ENCODE assay signal across 8 cellular contexts in genomic region chr2:111534816-111535803, GRCh38.
DNase-seq lines count a peak whose midpoint lies in the region; ATAC-seq, FAIRE-seq and TF ChIP-seq lines count a peak whose summit lies in the region.

No MANE protein-coding gene starts in this region.

- H3K36me3 Mint-ChIP-seq in activated T-helper 2 cell treated with anti-CD3 and anti-CD28 coated beads, Interferon-gamma antibody, Interleukin-2, Interleukin-4, amounts not matched to agents 10 μg/mL and 5 μg/mL and 100 μg/mL, durations not matched to agents 14 hours and 24 hours and 36 hours (ENCODE audit: low read depth) = no peaks in the 10 kb centered on the region

- CTCF ChIA-PET in HEK293T (lab: Yijun Ruan, JAX) = no interaction called here

- H3K27ac Mint-ChIP-seq in activated T-helper 2 cell treated with anti-CD3 and anti-CD28 coated beads, Interferon-gamma antibody, Interleukin-2, Interleukin-4, amounts not matched to agents 10 μg/mL and 5 μg/mL and 100 μg/mL, durations not matched to agents 14 hours and 24 hours and 36 hours = peak overlapping the region; percentile 66

- peak; percentile 66 for DNase-seq in A172 (ENCODE audit: low spot score)
- DNase-seq in HEK293T (ENCODE audit: extremely low spot score) = no peak
- no peak for DNase-seq in activated T-helper 2 cell treated with anti-CD3 and anti-CD28 coated beads, Interferon-gamma antibody, Interleukin-2, Interleukin-4, amounts not matched to agents 10 μg/mL and 5 μg/mL and 100 μg/mL, durations not matched to agents 14 hours and 24 hours and 36 hours (ENCODE audit: low spot score)
- DNase-seq in left kidney (ENCODE audit: low read depth, low spot score) = peak; percentile 47
- no peak for DNase-seq in SKM-1 (lab: John Stamatoyannopoulos, UW; ENCODE audit: unreplicated experiment)
- no peak for DNase-seq in GM12892 (ENCODE audit: insufficient read length)
- DNase-seq in NCI-H748 treated with DMSO at 0.1 percent for 48 hours (lab: John Stamatoyannopoulos, UW) = no peak

- H3K9me3 Mint-ChIP-seq in activated T-helper 2 cell treated with anti-CD3 and anti-CD28 coated beads, Interferon-gamma antibody, Interleukin-2, Interleukin-4, amounts not matched to agents 10 μg/mL and 5 μg/mL and 100 μg/mL, durations not matched to agents 14 hours and 24 hours and 36 hours = no peaks in the 10 kb centered on the region

- peaks cover 5% of the 10 kb centered on the region for H3K27me3 Mint-ChIP-seq in activated T-helper 2 cell treated with anti-CD3 and anti-CD28 coated beads, Interferon-gamma antibody, Interleukin-2, Interleukin-4, amounts not matched to agents 10 μg/mL and 5 μg/mL and 100 μg/mL, durations not matched to agents 14 hours and 24 hours and 36 hours (ENCODE audit: low read depth)

- TF ChIP-seq POLR2A in GM12892 (IDR thresholded peaks at IDR 0.05; ENCODE audit: low read depth, low read length) = no peak

- FAIRE-seq in GM12892 (lab: Jason Lieb, UNC) = no peak

- POLR2A ChIA-PET in HEK293T (lab: Yijun Ruan, JAX) = no interaction called here

- intact Hi-C loops in activated T-helper 2 cell treated with anti-CD3 and anti-CD28 coated beads, Interferon-gamma antibody, Interleukin-2, Interleukin-4, amounts not matched to agents 10 μg/mL and 5 μg/mL and 100 μg/mL, durations not matched to agents 14 hours and 24 hours and 36 hours (cut with micrococcal nuclease) = no loop called here

- ATAC-seq in GM21529 (IDR thresholded peaks at IDR 0.05; ENCODE audit: unreplicated experiment) = no peak

- peaks cover 26% of the 10 kb centered on the region for H3K4me1 Mint-ChIP-seq in activated T-helper 2 cell treated with anti-CD3 and anti-CD28 coated beads, Interferon-gamma antibody, Interleukin-2, Interleukin-4, amounts not matched to agents 10 μg/mL and 5 μg/mL and 100 μg/mL, durations not matched to agents 14 hours and 24 hours and 36 hours (ENCODE audit: low read depth)

- H3K4me3 Mint-ChIP-seq in activated T-helper 2 cell treated with anti-CD3 and anti-CD28 coated beads, Interferon-gamma antibody, Interleukin-2, Interleukin-4, amounts not matched to agents 10 μg/mL and 5 μg/mL and 100 μg/mL, durations not matched to agents 14 hours and 24 hours and 36 hours (ENCODE audit: low read depth) = no peak overlapping the region

TF ChIP-seq in HEK293T, 16 proteins besides CTCF, POLR2A, EP300 and RAD21:
- TF ChIP-seq SUZ12 (IDR thresholded peaks at IDR 0.05) (no peak), L3MBTL2 (conservative IDR thresholded peaks at IDR 0.05) (0 out of 2 replicates have a peak, but pooled peaks have one; percentile 40), HDGF (IDR thresholded peaks at IDR 0.05; ENCODE audit: borderline replicate concordance) (no peak), ZNF384 (IDR thresholded peaks at IDR 0.05) (no peak), FOXK2 (IDR thresholded peaks at IDR 0.05) (no peak)
TF ChIP-seq in HEK293T: peak in this region for 1.

Comparison
In these comparisons a context has a peak if more than half of its experiments do, and no peak if none do; other contexts are left out.
1. DNase-seq: peak in A172 (single experiment) and left kidney (single experiment); none in HEK293T (single experiment), activated T-helper 2 cell treated with anti-CD3 and anti-CD28 coated beads, Interferon-gamma antibody, Interleukin-2, Interleukin-4, amounts not matched to agents 10 μg/mL and 5 μg/mL and 100 μg/mL, durations not matched to agents 14 hours and 24 hours and 36 hours (single experiment), SKM-1 (single experiment), GM12892 (single experiment) and NCI-H748 treated with DMSO at 0.1 percent for 48 hours (single experiment).